15 cellular contexts compared by ENCODE assay signal in genomic region chr12:49865782-49866135, GRCh38. TPM values are rescaled to one million over a fixed set of nuclear protein-coding genes. Genes with fewer than 3 reads are reported as not detected.
DNase-seq lines count a peak whose midpoint lies in the region; ATAC-seq and TF ChIP-seq lines count a peak whose summit lies in the region.
"Had no signal": no experiment of that assay in that cellular context is flagged by ENCODE, and none has a peak within 500 bp of the region (broad histone marks: within the 10 kb centered on the region; RNA-seq: fewer than 3 reads in every experiment).

No MANE protein-coding gene starts in this region.

- no peak overlapping the region for H2AFZ ChIP-seq in mesenchymal stem cell (ENCODE audit: low read depth, low read length)

- H3K27me3 ChIP-seq in left ventricle myocardium inferior (ENCODE audit: low read depth) (peaks cover 20% of the 10 kb centered on the region), mesenchymal stem cell (ENCODE audit: control insufficient read depth in 1 of 2, insufficient read depth in 1 of 2, low read length in 2 of 2) (peaks cover 22 to 34% of the 10 kb centered on the region in 2 experiments), spleen (replicated peaks in 1 of 7) (peaks cover 0 to 32% (median 0%) of the 10 kb centered on the region in 7 donors)

- no peak for TF ChIP-seq CTCF in left ventricle myocardium inferior (IDR thresholded peaks at IDR 0.05; ENCODE audit: borderline replicate concordance)
- TF ChIP-seq CTCF in spleen (IDR thresholded peaks at IDR 0.05 in 8 of 11, conservative IDR thresholded peaks at IDR 0.05 in 3 of 11): no peak

- no peak overlapping the region for H2BK5ac ChIP-seq in mesenchymal stem cell (ENCODE audit: low read depth, low read length, poor library complexity, severe bottlenecking)

- H2AK5ac ChIP-seq in mesenchymal stem cell (ENCODE audit: low read length, severe bottlenecking): no peak overlapping the region

- DNase-seq in cardiac septum (ENCODE audit: low spot score) (peak; percentile 54), left ventricle myocardium inferior (no peak), ecto neural progenitor cell (ENCODE audit: low spot score) (peak; percentile 39), mesenchymal stem cell (no peak), spleen (peak; percentile 20), activated gamma-delta T cell treated with Interleukin-2 at 50 U/mL for 16 hours (no peak)
- DNase-seq in activated T-cell treated with anti-CD3 and anti-CD28 coated beads, Interleukin-2, amount 50 U/mL, for 1 hour: no peak
- DNase-seq: COR-L47, DND-41, GF-D8 had no signal

- H3K36me3 ChIP-seq in left ventricle myocardium inferior (no peaks in the 10 kb centered on the region), mesenchymal stem cell (ENCODE audit: control insufficient read depth in 1 of 2, insufficient read depth in 2 of 2, low read depth in 1 of 2, low read length in 2 of 2) (no peaks in the 10 kb centered on the region), spleen (no peaks in the 10 kb centered on the region)

- no peak overlapping the region for H3K14ac ChIP-seq in mesenchymal stem cell (ENCODE audit: low read length in 2 of 2)

- no peak overlapping the region for H3K18ac ChIP-seq in mesenchymal stem cell (ENCODE audit: low read depth in 1 of 2, low read length in 2 of 2)

- no peak overlapping the region for H2BK12ac ChIP-seq in mesenchymal stem cell (ENCODE audit: low read length in 2 of 2)

- ATAC-seq in HG02642 (IDR thresholded peaks at IDR 0.05; ENCODE audit: poor library complexity, unreplicated experiment): no peak
- ATAC-seq: A549; CD8-positive, alpha-beta T cell; HCT116 had no signal

- H2BK15ac ChIP-seq in mesenchymal stem cell (ENCODE audit: low read depth, poor library complexity, severe bottlenecking): no peak overlapping the region

- intact Hi-C loops in cardiac septum (cut with DNase I) (loop anchor here (5.0 kb wide), 2 partner anchors 82 to 192 kb away; partner anchors contain the start of gene ASIC1), left ventricle myocardium inferior (cut with micrococcal nuclease) (loop anchor here (10.0 kb wide), 2 partner anchors 79 to 189 kb away; partner anchors contain the start of gene ASIC1), spleen (cut with DNase I; ENCODE audit: low total_unique reads) (loop anchor here (10.0 kb wide), 1 partner anchor 199 kb away; no protein-coding TSS in a partner anchor)

- no peak overlapping the region for H3K23ac ChIP-seq in mesenchymal stem cell (ENCODE audit: low read length in 2 of 2)

- H3K4me1 ChIP-seq in left ventricle myocardium inferior (peaks cover 39% of the 10 kb centered on the region), mesenchymal stem cell (ENCODE audit: control insufficient read depth, insufficient read depth, low read depth, low read length) (peaks cover 12% of the 10 kb centered on the region), spleen (peaks cover 0 to 30% (median 11%) of the 10 kb centered on the region in 6 donors)
- H3K4me1 ChIP-seq: A549 had no signal

- H3K9me3 ChIP-seq in left ventricle myocardium inferior (replicated peaks) (no peaks in the 10 kb centered on the region), mesenchymal stem cell (ENCODE audit: control insufficient read depth, low read length) (no peaks in the 10 kb centered on the region), spleen (no peaks in the 10 kb centered on the region)
- H3K9me3 ChIP-seq: A549 had no signal

- H3K27ac ChIP-seq in left ventricle myocardium inferior (replicated peaks) (no peak overlapping the region), mesenchymal stem cell (ENCODE audit: low read length, poor library complexity, severe bottlenecking) (no peak overlapping the region), spleen (no peak overlapping the region)
- H3K27ac ChIP-seq: A549 had no signal

- no peak overlapping the region for H3K9ac ChIP-seq in mesenchymal stem cell (ENCODE audit: low read length)

- no peak for TF ChIP-seq POLR2A in spleen (IDR thresholded peaks at IDR 0.05)

- WGBS in mesenchymal stem cell: 95% methylated on average over 8 of the region's 8 CpGs
- 83 to 90% (median 89%) methylated on average over 8 of the region's 8 CpGs for WGBS in spleen, 5 donors

- H3K4me2 ChIP-seq in mesenchymal stem cell (ENCODE audit: low read length, poor library complexity, severe bottlenecking): no peak overlapping the region
- H3K4me2 ChIP-seq: A549 had no signal

- H3K79me1 ChIP-seq in mesenchymal stem cell (replicated peaks; ENCODE audit: low read length, poor library complexity, severe bottlenecking): no peaks in the 10 kb centered on the region

- H3K4me3 ChIP-seq in left ventricle myocardium inferior: no peak overlapping the region
- no peak overlapping the region for H3K4me3 ChIP-seq in mesenchymal stem cell (ENCODE audit: insufficient read depth in 1 of 2, low read depth in 1 of 2, low read length in 2 of 2)
- H3K4me3 ChIP-seq in spleen: no peak overlapping the region
- H3K4me3 ChIP-seq: A549 had no signal

- H2BK120ac ChIP-seq in mesenchymal stem cell (ENCODE audit: low read depth, low read length): no peak overlapping the region

- H4K91ac ChIP-seq in mesenchymal stem cell (ENCODE audit: low read length): peak overlapping the region; percentile 71

- no peak overlapping the region for H3K4ac ChIP-seq in mesenchymal stem cell (ENCODE audit: low read depth in 1 of 2, low read length in 2 of 2)

- no peak overlapping the region for H4K8ac ChIP-seq in mesenchymal stem cell (ENCODE audit: low read length)

RNA-seq across cellular contexts. Expression of gene BCDIN3D, which starts 22.9 kb away (rescaled TPM):
- total RNA-seq in cardiac septum (2.6 TPM), left ventricle myocardium inferior (2.9 TPM), spleen (1 to 10 TPM; 4.8 to 7.4 (median 5.3) TPM)
- polyA plus RNA-seq in mesenchymal stem cell (2013, experiment 1 of 2): 4.1 TPM
- 4.4 TPM for polyA plus RNA-seq in mesenchymal stem cell (2013, experiment 2 of 2)
- 1 to 10 TPM; 3.3 to 5.1 (median 4.6) TPM for polyA plus RNA-seq in spleen

RNA-seq across cellular contexts. Expression of gene NCKAP5L, which starts 37.5 kb away (rescaled TPM):
- total RNA-seq in cardiac septum: 26.5 TPM
- total RNA-seq in left ventricle myocardium inferior: 25.5 TPM
- 23.5 TPM for polyA plus RNA-seq in mesenchymal stem cell (2013, experiment 1 of 2)
- polyA plus RNA-seq in mesenchymal stem cell (2013, experiment 2 of 2): 22.0 TPM
- 10 to 100 TPM; 19.9 to 29.4 (median 23.6) TPM for total RNA-seq in spleen
- polyA plus RNA-seq in spleen: 10 to 100 TPM in 1 of 3 donors, 1 to 10 TPM in 2; 3.6 to 15.3 (median 7.0) TPM

RNA-seq across cellular contexts. Expression of gene FAIM2, which starts 37.9 kb away (rescaled TPM):
- total RNA-seq in cardiac septum (1.7 TPM), left ventricle myocardium inferior (7.4 TPM), spleen (1 to 10 TPM in 4 of 7 donors, under 1 TPM in 2, not detected in 1; 0.09 to 3.2 (median 1.7) TPM)
- 0.30 TPM for polyA plus RNA-seq in mesenchymal stem cell (2013, experiment 1 of 2)
- polyA plus RNA-seq in mesenchymal stem cell (2013, experiment 2 of 2): 0.27 TPM
- under 1 TPM; 0.04 to 0.19 (median 0.17) TPM for polyA plus RNA-seq in spleen
- total RNA-seq: CD8-positive, alpha-beta T cell had no signal
- polyA plus RNA-seq: CD14-positive monocyte had no signal

Comparison
In these comparisons a context has a peak if more than half of its experiments do, and no peak if none do; other contexts are left out.
1. DNase-seq: peak in cardiac septum (single experiment), ecto neural progenitor cell (single experiment) and spleen (single experiment); none in left ventricle myocardium inferior (single experiment), mesenchymal stem cell (single experiment), activated gamma-delta T cell treated with Interleukin-2 at 50 U/mL for 16 hours (single experiment) and activated T-cell treated with anti-CD3 and anti-CD28 coated beads, Interleukin-2, amount 50 U/mL, for 1 hour (single experiment).